In genomic region chr4:52915131-52915645, GRCh38 we compare ENCODE assay signal across 16 cellular contexts. TPM values are rescaled to one million over a fixed set of nuclear protein-coding genes. Genes with fewer than 3 reads are reported as not detected.
"Had no signal": no experiment of that assay in that cellular context is flagged by ENCODE, and none has a peak within 500 bp of the region (broad histone marks: within the 10 kb centered on the region; RNA-seq: fewer than 3 reads in every experiment).

No MANE protein-coding gene starts in this region.

- H3K27ac ChIP-seq: gastrocnemius medialis, left lung, tibial artery, vagina had no signal

- H3K9me3 ChIP-seq: gastrocnemius medialis, heart left ventricle, left lung, right lobe of liver, tibial artery, vagina had no signal

- DNase-seq: activated CD4-positive, alpha-beta T cell treated with anti-CD3 and anti-CD28 coated beads for 36 hours; activated CD8-positive, alpha-beta memory T cell treated with anti-CD3 and anti-CD28 coated beads, Interleukin-2, amount 50 U/mL, for 48 hours; activated naive CD4-positive, alpha-beta T cell treated with Interleukin-2 at 50 U/mL for 16 hours; dermis blood vessel endothelial cell; effector memory CD8-positive, alpha-beta T cell; gastrocnemius medialis; heart left ventricle; islet precursor cell; left lung; nephron progenitor cell; right lobe of liver; T-helper 2 cell; tibial artery had no signal

- H3K27ac Mint-ChIP-seq: activated CD4-positive, alpha-beta T cell treated with anti-CD3 and anti-CD28 coated beads for 36 hours; activated T-helper 1 cell treated with anti-CD3 and anti-CD28 coated beads, Interleukin-12 subunit alpha, Interleukin-12 subunit beta, Interleukin-2, Interleukin-4 antibody, amounts not matched to agents 30 ng/mL and 10 ng/mL and 1 ng/mL, durations not matched to agents 14 hours and 24 hours and 36 hours; effector memory CD8-positive, alpha-beta T cell; nephron progenitor cell had no signal

- H3K36me3 ChIP-seq: gastrocnemius medialis, heart left ventricle, left lung, right lobe of liver, tibial artery, vagina had no signal

- H3K9me3 Mint-ChIP-seq: activated T-helper 1 cell treated with anti-CD3 and anti-CD28 coated beads, Interleukin-12 subunit alpha, Interleukin-12 subunit beta, Interleukin-2, Interleukin-4 antibody, amounts not matched to agents 30 ng/mL and 10 ng/mL and 1 ng/mL, durations not matched to agents 14 hours and 24 hours and 36 hours; effector memory CD8-positive, alpha-beta T cell; nephron progenitor cell had no signal

- H3K4me3 ChIP-seq: gastrocnemius medialis, heart left ventricle, left lung, right lobe of liver, tibial artery, vagina had no signal

- H3K27me3 Mint-ChIP-seq: activated CD4-positive, alpha-beta T cell treated with anti-CD3 and anti-CD28 coated beads for 36 hours; effector memory CD8-positive, alpha-beta T cell had no signal

- H3K27me3 ChIP-seq: gastrocnemius medialis, heart left ventricle, left lung, right lobe of liver, tibial artery, vagina had no signal

- H3K4me3 Mint-ChIP-seq: activated CD4-positive, alpha-beta T cell treated with anti-CD3 and anti-CD28 coated beads for 36 hours; activated T-helper 1 cell treated with anti-CD3 and anti-CD28 coated beads, Interleukin-12 subunit alpha, Interleukin-12 subunit beta, Interleukin-2, Interleukin-4 antibody, amounts not matched to agents 30 ng/mL and 10 ng/mL and 1 ng/mL, durations not matched to agents 14 hours and 24 hours and 36 hours; effector memory CD8-positive, alpha-beta T cell; nephron progenitor cell had no signal

- H3K4me1 ChIP-seq: gastrocnemius medialis had no signal

RNA-seq across cellular contexts. Expression of gene RASL11B, which starts 53.1 kb away (rescaled TPM):
- total RNA-seq: dermis blood vessel endothelial cell, pulmonary artery endothelial cell had no signal
